11 cellular contexts compared by ENCODE assay signal in the genomic region with DNA sequence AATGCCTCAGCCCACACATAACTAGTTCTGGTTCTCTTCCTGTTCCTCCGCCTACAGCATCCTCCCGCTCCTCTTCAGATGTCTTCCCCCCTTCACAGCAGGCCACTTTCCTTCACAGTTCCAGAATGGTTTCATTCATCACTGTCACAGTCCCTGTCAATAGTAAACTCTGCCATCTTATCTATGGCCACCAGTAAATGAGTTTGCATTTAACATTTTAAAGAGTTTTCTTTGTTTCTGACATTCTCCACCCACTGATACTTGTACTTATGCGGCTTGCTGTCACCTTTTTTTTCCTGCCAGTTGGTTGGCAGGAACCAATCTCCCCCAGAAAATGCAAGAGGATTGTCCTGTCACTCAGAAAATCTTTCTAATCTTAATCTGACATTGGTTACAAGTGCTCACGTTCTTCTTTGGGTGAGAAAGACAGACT.
A peak's percentile ranks its signal among the peaks of the same experiment; 100 is the strongest.
DNase-seq lines count a peak whose midpoint lies in the region; ATAC-seq, FAIRE-seq and TF ChIP-seq lines count a peak whose summit lies in the region.
"Had no signal": no experiment of that assay in that cellular context is flagged by ENCODE, and none has a peak within 500 bp of the region (broad histone marks: within the 10 kb centered on the region; RNA-seq: fewer than 3 reads in every experiment).

No MANE protein-coding gene starts in this region.

- FAIRE-seq in GM12891 (lab: Jason Lieb, UNC) = peak; percentile 95

- ATAC-seq in GM19455 (IDR thresholded peaks at IDR 0.05; ENCODE audit: unreplicated experiment) (peak; percentile 49), HG03064 (IDR thresholded peaks at IDR 0.05; ENCODE audit: low read depth, unreplicated experiment) (peak; percentile 62)

- in situ Hi-C loops in G401 (cut with HindIII; ENCODE audit: low sequenced_read_pairs) = no loop called here

- H3K4me3 Mint-ChIP-seq in activated naive CD8-positive, alpha-beta T cell treated with anti-CD3 and anti-CD28 coated beads for 36 hours = peak overlapping the region; percentile 55
- H3K4me3 Mint-ChIP-seq: activated naive CD8-positive, alpha-beta T cell treated with anti-CD3 and anti-CD28 coated beads, Interleukin-2, amount 10 ng/mL, durations not matched to agents 7 days and 5 days had no signal

- H3K27me3 Mint-ChIP-seq in activated naive CD8-positive, alpha-beta T cell treated with anti-CD3 and anti-CD28 coated beads for 36 hours = peaks cover 3% of the 10 kb centered on the region
- H3K27me3 Mint-ChIP-seq: activated naive CD8-positive, alpha-beta T cell treated with anti-CD3 and anti-CD28 coated beads, Interleukin-2, amount 10 ng/mL, durations not matched to agents 7 days and 5 days had no signal

- peak overlapping the region; percentile 82 for H3K27ac Mint-ChIP-seq in activated naive CD8-positive, alpha-beta T cell treated with anti-CD3 and anti-CD28 coated beads for 36 hours
- H3K27ac Mint-ChIP-seq: activated naive CD8-positive, alpha-beta T cell treated with anti-CD3 and anti-CD28 coated beads, Interleukin-2, amount 10 ng/mL, durations not matched to agents 7 days and 5 days had no signal

- DNase-seq in GM12891 (ENCODE audit: insufficient read length, low spot score) (no peak), G401 (ENCODE audit: low spot score) (no peak), COR-L47 (lab: John Stamatoyannopoulos, UW) (no peak), amniotic stem cell (lab: John Stamatoyannopoulos, UW) (no peak), NCI-H1048 (lab: John Stamatoyannopoulos, UW) (no peak)
- peak; percentile 3 for DNase-seq in activated naive CD8-positive, alpha-beta T cell treated with anti-CD3 and anti-CD28 coated beads for 36 hours
- DNase-seq: activated naive CD8-positive, alpha-beta T cell treated with anti-CD3 and anti-CD28 coated beads, Interleukin-2, amount 10 ng/mL, durations not matched to agents 7 days and 5 days; NCI-H146; uterus had no signal

- TF ChIP-seq POLR2A in GM12891 (IDR thresholded peaks at IDR 0.05; ENCODE audit: low read depth, low read length) = no peak

- no peaks in the 10 kb centered on the region for H3K36me3 Mint-ChIP-seq in activated naive CD8-positive, alpha-beta T cell treated with anti-CD3 and anti-CD28 coated beads for 36 hours

- peaks cover 12% of the 10 kb centered on the region for H3K4me1 Mint-ChIP-seq in activated naive CD8-positive, alpha-beta T cell treated with anti-CD3 and anti-CD28 coated beads for 36 hours

- no peaks in the 10 kb centered on the region for H3K9me3 Mint-ChIP-seq in activated naive CD8-positive, alpha-beta T cell treated with anti-CD3 and anti-CD28 coated beads for 36 hours
- H3K9me3 Mint-ChIP-seq: activated naive CD8-positive, alpha-beta T cell treated with anti-CD3 and anti-CD28 coated beads, Interleukin-2, amount 10 ng/mL, durations not matched to agents 7 days and 5 days had no signal

TF ChIP-seq in GM12891, 5 proteins besides CTCF, POLR2A, EP300 and RAD21:
- TF ChIP-seq TAF1 (IDR thresholded peaks at IDR 0.05; ENCODE audit: low read depth, low read length) (no peak), PAX5 (IDR thresholded peaks at IDR 0.05; ENCODE audit: insufficient read depth, low read length, severe bottlenecking) (no peak), POLR2AphosphoS5 (IDR thresholded peaks at IDR 0.05; ENCODE audit: low read depth, low read length) (no peak), POU2F2 (IDR thresholded peaks at IDR 0.05; ENCODE audit: low read depth, low read length) (no peak), SPI1 (IDR thresholded peaks at IDR 0.05; ENCODE audit: low read depth, low read length) (no peak)
